Comparison of ENCODE assay signal across 3 cellular contexts in the genomic region with DNA sequence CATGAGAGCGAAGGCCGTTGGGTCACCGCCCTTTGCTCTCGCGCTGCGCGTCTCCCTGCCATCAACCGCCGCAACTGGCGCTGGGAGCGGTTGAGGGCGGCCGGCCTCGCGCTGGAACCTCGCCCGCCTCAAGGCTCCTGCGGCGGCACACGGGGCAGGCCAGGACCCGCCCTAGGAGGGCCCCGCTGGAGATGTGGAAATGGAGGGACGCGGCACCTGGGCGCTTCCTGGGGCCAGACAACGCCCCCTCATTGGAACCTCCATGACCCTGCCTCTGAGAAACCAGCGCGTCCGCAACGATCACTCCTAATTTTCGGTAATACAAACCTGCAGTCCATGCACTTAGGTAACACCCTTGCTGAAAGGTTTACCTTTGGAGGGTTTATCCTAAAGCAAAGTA. TPM values are rescaled to one million over a fixed set of nuclear protein-coding genes. Genes with fewer than 3 reads are reported as not detected.
A peak's percentile ranks its signal among the peaks of the same experiment; 100 is the strongest.
DNase-seq lines count a peak whose midpoint lies in the region; FAIRE-seq and TF ChIP-seq lines count a peak whose summit lies in the region.
"Not testable (repeated sequence)": the region's sequence is repeated elsewhere in the genome, so short reads cannot be mapped to it uniquely, and the experiment has no call there.
"Had no signal": no experiment of that assay in that cellular context is flagged by ENCODE, and none has a peak within 500 bp of the region (broad histone marks: within the 10 kb centered on the region; RNA-seq: fewer than 3 reads in every experiment).

No MANE protein-coding gene starts in this region.

- FAIRE-seq in kidney (lab: Jason Lieb, UNC), result not testable (repeated sequence)

- intact Hi-C loops in kidney (cut with DNase I), result not testable (repeated sequence)

- H3K4me3 ChIP-seq in kidney (ENCODE audit: low read length in 2 of 2), result not testable (repeated sequence)

- DNase-seq in islet precursor cell, result peak; percentile 26
- DNase-seq in kidney, result peak; percentile 56

- H3K4me1 ChIP-seq in kidney (ENCODE audit: control insufficient read depth in 1 of 2, insufficient read depth in 1 of 2, low read depth in 1 of 2, low read length in 2 of 2), result not testable (repeated sequence)

- H3K9ac ChIP-seq in kidney (ENCODE audit: low read length in 2 of 2), result not testable (repeated sequence)

- H3K27ac ChIP-seq in kidney (ENCODE audit: low read depth in 2 of 2, low read length in 2 of 2), result not testable (repeated sequence)

- H3K36me3 ChIP-seq in kidney (ENCODE audit: control insufficient read depth in 1 of 2, insufficient read depth in 2 of 2, low read length in 2 of 2), result not testable (repeated sequence)

- H3K9me3 ChIP-seq in kidney (ENCODE audit: control insufficient read depth in 1 of 2, low read length in 2 of 2), result not testable (repeated sequence)

- TF ChIP-seq CTCF in kidney (IDR thresholded peaks at IDR 0.05; ENCODE audit: borderline replicate concordance, extremely low read depth, insufficient read depth), result not testable (repeated sequence)

RNA-seq across cellular contexts. Expression of a gene that starts 2.4 kb away (rescaled TPM):
- total RNA-seq in kidney, result 9.0 TPM
- 4.8 TPM for polyA plus RNA-seq in kidney (ENCODE audit: insufficient read depth, low read depth, low replicate concordance)
- polyA plus RNA-seq: CD8-positive, alpha-beta memory T cell had no signal
